Comparison of ENCODE assay signal across 1 cellular context in genomic region chr11:1564535-1565172, GRCh38.
A peak's percentile ranks its signal among the peaks of the same experiment; 100 is the strongest.
TF ChIP-seq lines count a peak whose summit lies in the region.

No MANE protein-coding gene starts in this region.

TF ChIP-seq in HEK293, 187 proteins besides CTCF, POLR2A, EP300 and RAD21 (continued from another document and continues in another):
- peak; percentile 84 for TF ChIP-seq PRDM10 (tag by site-specific recombination; IDR thresholded peaks at IDR 0.05)
- peak; percentile 99 for TF ChIP-seq ATF2 (tag by site-specific recombination; IDR thresholded peaks at IDR 0.05; ENCODE audit: low read depth)
- TF ChIP-seq ZFP69B (tag by site-specific recombination; IDR thresholded peaks at IDR 0.05): no peak
- TF ChIP-seq OSR2 (tag by site-specific recombination; IDR thresholded peaks at IDR 0.05): peak; percentile 57
- TF ChIP-seq TCF7L2 (IDR thresholded peaks at IDR 0.05; ENCODE audit: borderline replicate concordance, low read depth, low read length): no peak
- TF ChIP-seq ZNF548 (tag by site-specific recombination; IDR thresholded peaks at IDR 0.05): no peak
- TF ChIP-seq ZFP37 (tag by site-specific recombination; IDR thresholded peaks at IDR 0.05): no peak
- TF ChIP-seq ZNF776 (tag by site-specific recombination; IDR thresholded peaks at IDR 0.05; ENCODE audit: borderline replicate concordance): no peak
- no peak for TF ChIP-seq ZNF169 (tag by site-specific recombination; IDR thresholded peaks at IDR 0.05)
- TF ChIP-seq ZNF426 (tag by site-specific recombination; IDR thresholded peaks at IDR 0.05): no peak
- TF ChIP-seq ZNF18 (tag by site-specific recombination; IDR thresholded peaks at IDR 0.05): no peak
- no peak for TF ChIP-seq ZBTB44 (tag by site-specific recombination; IDR thresholded peaks at IDR 0.05)
- TF ChIP-seq ZNF423 (tag by site-specific recombination; IDR thresholded peaks at IDR 0.05): no peak
- no peak for TF ChIP-seq HOXA7 (CRISPR knock-in tag; IDR thresholded peaks at IDR 0.05; ENCODE audit: borderline replicate concordance)
- no peak for TF ChIP-seq ZNF654 (tag by site-specific recombination; IDR thresholded peaks at IDR 0.05; ENCODE audit: low read depth)
- TF ChIP-seq ZNF341 (tag by site-specific recombination; IDR thresholded peaks at IDR 0.05; ENCODE audit: low read depth): peak; percentile 39; the same call in 1 of the 2 replicates
- no peak for TF ChIP-seq ZNF248 (tag by site-specific recombination; IDR thresholded peaks at IDR 0.05)
- no peak for TF ChIP-seq GLI2 (tag by site-specific recombination; IDR thresholded peaks at IDR 0.05; ENCODE audit: borderline replicate concordance, low read depth)
- TF ChIP-seq ZBTB49 (tag by site-specific recombination; IDR thresholded peaks at IDR 0.05; ENCODE audit: low read depth): no peak
- TF ChIP-seq ZNF518A (tag by site-specific recombination; conservative IDR thresholded peaks at IDR 0.05; ENCODE audit: low read depth): no peak
- TF ChIP-seq ZNF223 (tag by site-specific recombination; IDR thresholded peaks at IDR 0.05): no peak
- TF ChIP-seq ZNF624 (tag by site-specific recombination; IDR thresholded peaks at IDR 0.05): no peak
- TF ChIP-seq EGR2 (tag by site-specific recombination; IDR thresholded peaks at IDR 0.05; ENCODE audit: low read depth): no peak
- TF ChIP-seq ZNF473 (tag by site-specific recombination; IDR thresholded peaks at IDR 0.05): no peak
- peak; percentile 95 for TF ChIP-seq GLIS1 (tag by site-specific recombination; IDR thresholded peaks at IDR 0.05)
- no peak for TF ChIP-seq ZNF202 (tag by site-specific recombination; IDR thresholded peaks at IDR 0.05; ENCODE audit: borderline replicate concordance)
- no peak for TF ChIP-seq ZNF561 (tag by site-specific recombination; IDR thresholded peaks at IDR 0.05; ENCODE audit: borderline replicate concordance)
- TF ChIP-seq ZNF530 (tag by site-specific recombination; IDR thresholded peaks at IDR 0.05; ENCODE audit: low read depth): no peak
- TF ChIP-seq ZNF416 (tag by site-specific recombination; IDR thresholded peaks at IDR 0.05): no peak
- TF ChIP-seq HOXC10 (CRISPR knock-in tag; IDR thresholded peaks at IDR 0.05): no peak
- no peak for TF ChIP-seq ZNF600 (tag by site-specific recombination; IDR thresholded peaks at IDR 0.05)
- TF ChIP-seq ZNF2 (tag by site-specific recombination; IDR thresholded peaks at IDR 0.05): no peak
- TF ChIP-seq ZBTB10 (tag by site-specific recombination; IDR thresholded peaks at IDR 0.05): no peak
- TF ChIP-seq ZNF558 (tag by site-specific recombination; IDR thresholded peaks at IDR 0.05): no peak
- TF ChIP-seq PBX3 (CRISPR knock-in tag; IDR thresholded peaks at IDR 0.05): no peak
- TF ChIP-seq ZNF24 (tag by site-specific recombination; IDR thresholded peaks at IDR 0.05): 0 out of 2 replicates have a peak, but pooled peaks have one; percentile 52
- TF ChIP-seq SETDB1 (IDR thresholded peaks at IDR 0.05; ENCODE audit: insufficient read length, low read length): no peak
- no peak for TF ChIP-seq ZNF513 (tag by site-specific recombination; IDR thresholded peaks at IDR 0.05)
- no peak for TF ChIP-seq GLI4 (tag by site-specific recombination; IDR thresholded peaks at IDR 0.05)
- no peak for TF ChIP-seq ZNF133 (tag by site-specific recombination; IDR thresholded peaks at IDR 0.05)
- TF ChIP-seq ZBTB20 (tag by site-specific recombination; IDR thresholded peaks at IDR 0.05): no peak
